In the genomic region with DNA sequence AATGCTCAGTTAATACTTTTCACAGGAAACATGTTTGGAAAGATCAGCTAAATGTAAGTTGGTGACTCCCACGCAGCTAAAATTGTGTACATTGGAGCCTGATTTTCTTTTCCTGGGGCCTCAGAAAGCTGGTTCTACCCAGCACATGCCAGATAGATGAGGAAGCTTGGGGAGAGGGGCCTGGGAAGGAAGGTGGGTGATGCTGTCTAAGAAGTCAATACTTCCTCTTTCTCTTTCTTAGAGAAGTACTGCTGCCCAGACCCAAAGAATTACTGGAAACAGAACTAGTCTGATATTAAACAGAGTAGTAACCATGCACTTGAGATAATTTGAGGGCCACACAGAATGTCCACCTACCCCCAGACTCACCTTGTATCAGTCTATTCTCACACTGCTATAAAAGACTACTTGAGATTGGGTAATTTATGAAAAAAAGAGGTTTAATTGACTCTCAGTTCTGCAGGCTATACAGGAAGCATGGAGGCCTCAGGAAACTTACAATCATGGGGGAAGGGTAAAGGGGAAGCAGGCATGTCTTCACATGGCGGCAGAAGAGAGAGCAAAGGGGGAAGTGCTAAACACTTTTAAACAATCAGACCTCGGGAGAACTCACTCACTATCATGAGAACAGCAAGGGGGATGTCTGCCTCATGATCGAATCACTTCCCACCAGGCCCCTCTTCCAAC, we compare ENCODE assay signal across 1 cellular context.
TF ChIP-seq lines count a peak whose summit lies in the region.

No MANE protein-coding gene starts in this region.

TF ChIP-seq in GM23338, 12 proteins besides CTCF, POLR2A, EP300 and RAD21 (continued from another document):
- no peak for TF ChIP-seq REST (IDR thresholded peaks at IDR 0.05; ENCODE audit: unreplicated experiment)
